In genomic region chr15:77038312-77039216, GRCh38 we compare ENCODE assay signal across 16 cellular contexts. TPM values are rescaled to one million over a fixed set of nuclear protein-coding genes. Genes with fewer than 3 reads are reported as not detected.
DNase-seq lines count a peak whose midpoint lies in the region; ATAC-seq and TF ChIP-seq lines count a peak whose summit lies in the region.
"Had no signal": no experiment of that assay in that cellular context is flagged by ENCODE, and none has a peak within 500 bp of the region (broad histone marks: within the 10 kb centered on the region; RNA-seq: fewer than 3 reads in every experiment).

No MANE protein-coding gene starts in this region.

- H3K27ac Mint-ChIP-seq in endothelial cell (ENCODE audit: unreplicated experiment): no peak overlapping the region
- peak overlapping the region; percentile 62 for H3K27ac Mint-ChIP-seq in stimulated activated naive B cell treated with anti-CD40 and anti-IgM and Interleukin-4, amounts not matched to agents 10 μg/mL and 1 μg/mL and 100 μg/mL, for 72 hours
- H3K27ac Mint-ChIP-seq: nephron had no signal

- peaks cover 19% of the 10 kb centered on the region for H3K27me3 Mint-ChIP-seq in endothelial cell (ENCODE audit: unreplicated experiment)
- H3K27me3 Mint-ChIP-seq in stimulated activated naive B cell treated with anti-CD40 and anti-IgM and Interleukin-4, amounts not matched to agents 10 μg/mL and 1 μg/mL and 100 μg/mL, for 72 hours: no peaks in the 10 kb centered on the region

- H3K27ac ChIP-seq in RWPE1: peak overlapping the region; percentile 57
- H3K27ac ChIP-seq: stomach had no signal

- peak overlapping the region; percentile 23 for H3K4me3 Mint-ChIP-seq in endothelial cell (ENCODE audit: unreplicated experiment)
- H3K4me3 Mint-ChIP-seq in stimulated activated naive B cell treated with anti-CD40 and anti-IgM and Interleukin-4, amounts not matched to agents 10 μg/mL and 1 μg/mL and 100 μg/mL, for 72 hours: no peak overlapping the region
- H3K4me3 Mint-ChIP-seq: nephron, WTC11 had no signal

- H3K9me3 Mint-ChIP-seq in endothelial cell (ENCODE audit: unreplicated experiment): no peaks in the 10 kb centered on the region
- H3K9me3 Mint-ChIP-seq in stimulated activated naive B cell treated with anti-CD40 and anti-IgM and Interleukin-4, amounts not matched to agents 10 μg/mL and 1 μg/mL and 100 μg/mL, for 72 hours: peaks cover 2 to 4% of the 10 kb centered on the region in 2 donors

- CTCF ChIA-PET in RWPE1 (lab: Yijun Ruan, JAX): interaction anchor here (0.7 kb wide), 1 partner anchor 15 kb away, joined by 4 read pairs; no protein-coding TSS in a partner anchor

- DNase-seq in activated T-cell treated with anti-CD3 and anti-CD28 coated beads, Interleukin-2, amount 50 U/mL, for 48 hours: peak; percentile 27 to 36
- no peak for DNase-seq in activated T-cell treated with anti-CD3 and anti-CD28 coated beads, Interleukin-2, amount 50 U/mL, for 1 hour
- DNase-seq in RWPE1 (ENCODE audit: low spot score): no peak
- DNase-seq in endothelial cell (ENCODE audit: low spot score): peak; percentile 4
- DNase-seq in stimulated activated naive B cell treated with anti-CD40 and anti-IgM and Interleukin-4, amounts not matched to agents 10 μg/mL and 1 μg/mL and 100 μg/mL, for 72 hours: no peak
- no peak for DNase-seq in OCI-M1 (lab: John Stamatoyannopoulos, UW)
- DNase-seq in effector CD8-positive, alpha-beta T cell (lab: John Stamatoyannopoulos, UW): no peak
- DNase-seq: KBM-7; NCI-H1092; NCI-H69; stimulated activated CD4-positive, alpha-beta T cell treated with anti-CD3 and anti-CD28 coated beads, Interleukin-12 subunit alpha, Interleukin-12 subunit beta, amount 100 ng/mL, for 4 hours had no signal

- H3K36me3 Mint-ChIP-seq in endothelial cell (ENCODE audit: low read depth, unreplicated experiment): peaks cover 6% of the 10 kb centered on the region
- H3K36me3 Mint-ChIP-seq in stimulated activated naive B cell treated with anti-CD40 and anti-IgM and Interleukin-4, amounts not matched to agents 10 μg/mL and 1 μg/mL and 100 μg/mL, for 72 hours: peaks cover 43 to 71% of the 10 kb centered on the region in 2 donors

- POLR2A ChIA-PET in RWPE1 (lab: Yijun Ruan, JAX; ENCODE audit: low non-redundant PET): no interaction called here

- peaks cover 2% of the 10 kb centered on the region for H3K4me1 Mint-ChIP-seq in endothelial cell (ENCODE audit: unreplicated experiment)
- peaks cover 34 to 46% of the 10 kb centered on the region in 2 donors for H3K4me1 Mint-ChIP-seq in stimulated activated naive B cell treated with anti-CD40 and anti-IgM and Interleukin-4, amounts not matched to agents 10 μg/mL and 1 μg/mL and 100 μg/mL, for 72 hours
- H3K4me1 Mint-ChIP-seq: nephron had no signal

- TF ChIP-seq CTCF in RWPE1 (conservative IDR thresholded peaks at IDR 0.05; ENCODE audit: low read depth) (no peak), endothelial cell (IDR thresholded peaks at IDR 0.05; ENCODE audit: unreplicated experiment) (no peak)

- ATAC-seq in stimulated activated naive B cell treated with anti-CD40 and anti-IgM and Interleukin-4, amounts not matched to agents 10 μg/mL and 1 μg/mL and 100 μg/mL, for 72 hours (replicated peaks): peak in 1 of 2 donors; percentile 36
- ATAC-seq in HG02870 (IDR thresholded peaks at IDR 0.05; ENCODE audit: unreplicated experiment): no peak
- ATAC-seq: WTC11 had no signal

RNA-seq across cellular contexts. Expression of gene TSPAN3, which starts 32.3 kb away (rescaled TPM):
- total RNA-seq in endothelial cell (ENCODE audit: unreplicated experiment): 140 TPM

RNA-seq across cellular contexts. Expression of gene PSTPIP1, which starts 43.6 kb away (rescaled TPM):
- total RNA-seq in endothelial cell (ENCODE audit: unreplicated experiment): not detected
- total RNA-seq: endothelial cell of umbilical vein had no signal

Comparison
In these comparisons a context has a peak if more than half of its experiments do, and no peak if none do; other contexts are left out.
1. DNase-seq: peak in activated T-cell treated with anti-CD3 and anti-CD28 coated beads, Interleukin-2, amount 50 U/mL, for 48 hours (2 of 2) and endothelial cell (single experiment); none in activated T-cell treated with anti-CD3 and anti-CD28 coated beads, Interleukin-2, amount 50 U/mL, for 1 hour (single experiment), RWPE1 (single experiment), stimulated activated naive B cell treated with anti-CD40 and anti-IgM and Interleukin-4, amounts not matched to agents 10 μg/mL and 1 μg/mL and 100 μg/mL, for 72 hours (single experiment), OCI-M1 (single experiment) and effector CD8-positive, alpha-beta T cell (single experiment).